10 cellular contexts compared by ENCODE assay signal in the genomic region with DNA sequence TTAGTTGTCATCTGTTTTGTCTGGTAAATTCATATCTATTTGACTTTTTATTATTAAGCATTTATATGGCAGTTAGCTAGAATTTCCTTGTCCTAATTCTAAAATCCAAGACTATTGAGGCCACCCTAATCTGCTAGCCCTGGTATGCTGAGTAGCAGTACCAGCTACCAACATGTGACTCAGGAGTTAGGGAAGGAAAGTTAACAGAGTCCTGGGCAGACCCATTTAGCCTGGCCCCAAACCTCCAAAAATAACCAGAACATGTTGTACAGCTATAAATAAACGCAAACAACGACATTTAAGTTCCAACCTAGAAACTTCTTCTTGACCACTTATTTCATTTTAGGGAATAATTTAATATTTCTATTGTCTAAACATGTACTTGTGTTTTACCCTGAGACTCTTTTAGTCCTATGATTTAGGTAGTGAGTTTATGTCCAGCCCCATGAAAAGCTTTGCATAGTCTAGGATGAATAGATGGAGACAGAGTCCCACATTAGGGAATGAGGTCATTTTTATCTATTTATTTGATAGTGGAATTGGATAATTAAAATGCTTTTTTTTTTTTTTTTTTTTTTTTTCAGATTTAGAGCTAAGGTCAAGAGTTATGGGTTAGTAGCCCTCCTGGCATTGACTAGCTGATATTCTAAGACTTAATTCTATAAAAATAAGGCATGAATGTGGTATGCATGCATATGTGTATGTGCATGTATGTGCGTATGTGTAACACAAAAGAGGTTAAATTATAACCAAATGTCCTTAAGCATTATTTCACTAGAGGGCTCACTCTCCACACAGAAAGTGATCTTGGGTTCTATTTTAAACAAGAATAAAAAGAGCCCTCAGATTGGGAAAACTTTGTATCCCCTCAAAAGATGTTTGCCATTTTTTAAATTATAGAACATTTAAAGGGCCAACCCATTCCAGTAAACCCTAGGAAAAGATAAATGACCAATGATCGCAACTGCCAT.
DNase-seq lines count a peak whose midpoint lies in the region; ATAC-seq and TF ChIP-seq lines count a peak whose summit lies in the region.
"Had no signal": no experiment of that assay in that cellular context is flagged by ENCODE, and none has a peak within 500 bp of the region (broad histone marks: within the 10 kb centered on the region; RNA-seq: fewer than 3 reads in every experiment).

No MANE protein-coding gene starts in this region.

- TF ChIP-seq EP300 in stomach (IDR thresholded peaks at IDR 0.05), result no peak

- DNase-seq in HFFc6 (no peak), left cardiac atrium (no peak), stomach (no peak), NCI-H146 (lab: John Stamatoyannopoulos, UW) (no peak), CD1c-positive myeloid dendritic cell (ENCODE audit: extremely low spot score) (no peak)
- DNase-seq: head of caudate nucleus had no signal

- no peak for TF ChIP-seq POLR2A in stomach (IDR thresholded peaks at IDR 0.05)

- peaks cover 0 to 11% (median 3%) of the 10 kb centered on the region in 4 donors for H3K36me3 ChIP-seq in stomach

- no peak overlapping the region for H3K27ac Mint-ChIP-seq in HFFc6
- H3K27ac Mint-ChIP-seq: activated naive CD4-positive, alpha-beta T cell treated with anti-CD3 and anti-CD28 coated beads, Interleukin-2, amount 50 U/mL, for 24 hours had no signal

- ATAC-seq in left cardiac atrium (peak; percentile 72 to 74), GM21360 (IDR thresholded peaks at IDR 0.05; ENCODE audit: unreplicated experiment) (no peak)

- H3K36me3 Mint-ChIP-seq in HFFc6 (ENCODE audit: low read depth), result no peaks in the 10 kb centered on the region
- H3K36me3 Mint-ChIP-seq: activated naive CD4-positive, alpha-beta T cell treated with anti-CD3 and anti-CD28 coated beads, Interleukin-2, amount 50 U/mL, for 24 hours had no signal

- no peak overlapping the region for H3K4me3 ChIP-seq in stomach

- H3K27me3 ChIP-seq in stomach, result no peaks in the 10 kb centered on the region

- H3K4me1 ChIP-seq in stomach, result peaks cover 0 to 11% (median 5%) of the 10 kb centered on the region in 4 donors

- intact Hi-C loops in left cardiac atrium (cut with DNase I) (loop anchor here in 1 of 2 donors (10.0 kb wide), 1 partner anchor 94 kb away; no protein-coding TSS in a partner anchor), stomach (cut with DNase I; ENCODE audit: low total_unique reads) (no loop called here)

- H3K4me1 Mint-ChIP-seq in HFFc6 (ENCODE audit: low read depth), result no peaks in the 10 kb centered on the region

- no peak overlapping the region for H3K27ac ChIP-seq in VCaP
- H3K27ac ChIP-seq in stomach, result peak overlapping the region in 4 of 5 donors; percentile 7 to 57 (median 50)
- H3K27ac ChIP-seq: HL-60 had no signal

- no peaks in the 10 kb centered on the region for H3K9me3 ChIP-seq in stomach

- WGBS in stomach, 5 donors, result 62 to 78% (median 73%) methylated on average over 4 of the region's 4 CpGs

- TF ChIP-seq CTCF in HFFc6 (IDR thresholded peaks at IDR 0.05) (peak; percentile 63; the same call in 1 of the 2 replicates), VCaP (conservative IDR thresholded peaks at IDR 0.05) (peak; percentile 66), stomach (IDR thresholded peaks at IDR 0.05) (no peak)

- H3K27me3 Mint-ChIP-seq in HFFc6 (ENCODE audit: insufficient read depth), result peaks cover 7% of the 10 kb centered on the region; the same call in 1 of the 2 replicates

- H3K9me3 Mint-ChIP-seq in HFFc6, result no peaks in the 10 kb centered on the region
- H3K9me3 Mint-ChIP-seq: activated naive CD4-positive, alpha-beta T cell treated with anti-CD3 and anti-CD28 coated beads, Interleukin-2, amount 50 U/mL, for 24 hours had no signal

- no peak overlapping the region for H3K4me3 Mint-ChIP-seq in HFFc6
- H3K4me3 Mint-ChIP-seq: activated naive CD4-positive, alpha-beta T cell treated with anti-CD3 and anti-CD28 coated beads, Interleukin-2, amount 50 U/mL, for 24 hours had no signal

Comparison
In these comparisons a context has a peak if more than half of its experiments do, and no peak if none do; other contexts are left out.
1. CTCF ChIP-seq: peak in HFFc6 (single experiment) and VCaP (single experiment); none in stomach (0 of 7).